26 cellular contexts compared by ENCODE assay signal in the genomic region with DNA sequence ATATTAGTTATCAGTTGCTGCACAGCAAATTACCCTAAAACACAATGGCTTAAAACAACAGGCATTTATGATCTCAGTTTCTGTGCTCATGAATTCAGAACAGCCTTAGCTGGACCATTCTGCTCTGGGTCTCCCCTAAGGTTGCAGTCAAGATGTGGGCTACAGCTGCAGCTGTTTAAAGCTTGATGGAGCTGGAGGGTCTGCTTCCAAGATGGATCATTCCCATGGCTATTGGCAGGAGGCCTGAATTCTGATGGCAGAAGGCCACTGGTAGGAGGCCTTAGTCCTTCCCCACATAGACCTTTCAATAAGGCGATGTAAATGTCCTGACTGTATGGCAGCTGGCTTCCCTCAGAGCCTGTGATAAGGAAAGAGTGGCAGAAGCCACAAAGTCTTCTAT.
"Had no signal": no experiment of that assay in that cellular context is flagged by ENCODE, and none has a peak within 500 bp of the region (broad histone marks: within the 10 kb centered on the region; RNA-seq: fewer than 3 reads in every experiment).

No MANE protein-coding gene starts in this region.

- H3K9me3 ChIP-seq: ascending aorta, SJSA1, SK-N-SH had no signal

- ATAC-seq: activated CD8-positive, alpha-beta T cell treated with anti-CD3 and anti-CD28 coated beads for 36 hours; K562 had no signal

- DNase-seq: activated CD4-positive, alpha-beta T cell treated with anti-CD3 and anti-CD28 coated beads, Interleukin-2, amount 10 ng/mL, durations not matched to agents 24 days and 14 days; activated CD4-positive, alpha-beta T cell treated with anti-CD3 and anti-CD28 coated beads, Interleukin-2, amount 50 U/mL, for 4 hours; activated CD8-positive, alpha-beta T cell treated with anti-CD3 and anti-CD28 coated beads for 36 hours; activated gamma-delta T cell; activated naive CD4-positive, alpha-beta T cell treated with Interleukin-2 at 50 U/mL for 16 hours; activated naive CD8-positive, alpha-beta T cell treated with anti-CD3 and anti-CD28 coated beads, Interleukin-2, amount 10 ng/mL, durations not matched to agents 7 days and 5 days; activated T-cell treated with anti-CD3 and anti-CD28 coated beads, Interleukin-2, amount 50 U/mL, for 24 hours; amygdala; central memory CD4-positive, alpha-beta T cell; IMR-90; NCI-H1417; NCI-H146; NCI-H187; NCI-H2081; NCI-H2171 treated with DMSO at 0.1 percent for 48 hours; NCI-H2227 treated with DMSO at 0.1 percent for 48 hours; NCI-H524; SHP77 treated with DMSO at 0.1 percent for 48 hours; SK-N-SH had no signal

- H3K4me3 Mint-ChIP-seq: activated CD4-positive, alpha-beta T cell treated with anti-CD3 and anti-CD28 coated beads, Interleukin-2, amount 10 ng/mL, durations not matched to agents 24 days and 14 days; activated CD8-positive, alpha-beta T cell treated with anti-CD3 and anti-CD28 coated beads for 36 hours; activated naive CD4-positive, alpha-beta T cell treated with anti-CD3 and anti-CD28 coated beads, Interleukin-2, amount 50 U/mL, for 24 hours; activated naive CD8-positive, alpha-beta T cell treated with anti-CD3 and anti-CD28 coated beads, Interleukin-2, amount 10 ng/mL, durations not matched to agents 7 days and 5 days; activated T-cell treated with anti-CD3 and anti-CD28 coated beads, Interleukin-2, amount 50 U/mL, for 24 hours; T-helper 1 cell treated with Interleukin-12 subunit alpha and Interleukin-12 subunit beta and Interleukin-4 antibody, amounts not matched to agents 30 μg/mL and 1 μg/mL, for 36 hours; T-helper 2 cell treated with Interferon-gamma antibody and Interleukin-4, amounts not matched to agents 5 μg/mL and 100 μg/mL, for 36 hours had no signal

- H3K4me2 ChIP-seq: SK-N-SH had no signal

- H3K4me3 ChIP-seq: ascending aorta, K562, SJSA1 had no signal

- H3K27me3 ChIP-seq: ascending aorta, SJSA1 had no signal

- H3K9ac ChIP-seq: SK-N-SH had no signal

- H3K36me3 Mint-ChIP-seq: activated naive CD4-positive, alpha-beta T cell treated with anti-CD3 and anti-CD28 coated beads, Interleukin-2, amount 50 U/mL, for 24 hours; activated naive CD8-positive, alpha-beta T cell treated with anti-CD3 and anti-CD28 coated beads, Interleukin-2, amount 10 ng/mL, durations not matched to agents 7 days and 5 days had no signal

- H3K27me3 Mint-ChIP-seq: activated CD4-positive, alpha-beta T cell treated with anti-CD3 and anti-CD28 coated beads, Interleukin-2, amount 10 ng/mL, durations not matched to agents 24 days and 14 days; activated CD8-positive, alpha-beta T cell treated with anti-CD3 and anti-CD28 coated beads for 36 hours; activated naive CD4-positive, alpha-beta T cell treated with anti-CD3 and anti-CD28 coated beads, Interleukin-2, amount 50 U/mL, for 24 hours; activated naive CD8-positive, alpha-beta T cell treated with anti-CD3 and anti-CD28 coated beads, Interleukin-2, amount 10 ng/mL, durations not matched to agents 7 days and 5 days; activated T-cell treated with anti-CD3 and anti-CD28 coated beads, Interleukin-2, amount 50 U/mL, for 24 hours had no signal

- H3K36me3 ChIP-seq: ascending aorta, SJSA1 had no signal

- H3K27ac Mint-ChIP-seq: activated CD4-positive, alpha-beta T cell treated with anti-CD3 and anti-CD28 coated beads, Interleukin-2, amount 10 ng/mL, durations not matched to agents 24 days and 14 days; activated CD8-positive, alpha-beta T cell treated with anti-CD3 and anti-CD28 coated beads for 36 hours; activated naive CD4-positive, alpha-beta T cell treated with anti-CD3 and anti-CD28 coated beads, Interleukin-2, amount 50 U/mL, for 24 hours; activated naive CD8-positive, alpha-beta T cell treated with anti-CD3 and anti-CD28 coated beads, Interleukin-2, amount 10 ng/mL, durations not matched to agents 7 days and 5 days; activated T-cell treated with anti-CD3 and anti-CD28 coated beads, Interleukin-2, amount 50 U/mL, for 24 hours; activated T-helper 2 cell treated with anti-CD3 and anti-CD28 coated beads, Interferon-gamma antibody, Interleukin-2, Interleukin-4, amounts not matched to agents 10 μg/mL and 5 μg/mL and 100 μg/mL, durations not matched to agents 14 hours and 24 hours and 36 hours; T-helper 1 cell treated with Interleukin-12 subunit alpha and Interleukin-12 subunit beta and Interleukin-4 antibody, amounts not matched to agents 30 μg/mL and 1 μg/mL, for 36 hours; T-helper 2 cell treated with Interferon-gamma antibody and Interleukin-4, amounts not matched to agents 5 μg/mL and 100 μg/mL, for 36 hours had no signal

- H3K9me3 Mint-ChIP-seq: activated CD4-positive, alpha-beta T cell treated with anti-CD3 and anti-CD28 coated beads, Interleukin-2, amount 10 ng/mL, durations not matched to agents 24 days and 14 days; activated CD8-positive, alpha-beta T cell treated with anti-CD3 and anti-CD28 coated beads for 36 hours; activated naive CD4-positive, alpha-beta T cell treated with anti-CD3 and anti-CD28 coated beads, Interleukin-2, amount 50 U/mL, for 24 hours; activated naive CD8-positive, alpha-beta T cell treated with anti-CD3 and anti-CD28 coated beads, Interleukin-2, amount 10 ng/mL, durations not matched to agents 7 days and 5 days; activated T-cell treated with anti-CD3 and anti-CD28 coated beads, Interleukin-2, amount 50 U/mL, for 24 hours; activated T-helper 2 cell treated with anti-CD3 and anti-CD28 coated beads, Interferon-gamma antibody, Interleukin-2, Interleukin-4, amounts not matched to agents 10 μg/mL and 5 μg/mL and 100 μg/mL, durations not matched to agents 14 hours and 24 hours and 36 hours; T-helper 1 cell treated with Interleukin-12 subunit alpha and Interleukin-12 subunit beta and Interleukin-4 antibody, amounts not matched to agents 30 μg/mL and 1 μg/mL, for 36 hours; T-helper 2 cell treated with Interferon-gamma antibody and Interleukin-4, amounts not matched to agents 5 μg/mL and 100 μg/mL, for 36 hours had no signal

- H3K4me1 Mint-ChIP-seq: activated naive CD4-positive, alpha-beta T cell treated with anti-CD3 and anti-CD28 coated beads, Interleukin-2, amount 50 U/mL, for 24 hours; activated naive CD8-positive, alpha-beta T cell treated with anti-CD3 and anti-CD28 coated beads, Interleukin-2, amount 10 ng/mL, durations not matched to agents 7 days and 5 days had no signal

- H3K27ac ChIP-seq: ascending aorta, SJSA1 had no signal

- H3K4me1 ChIP-seq: ascending aorta, SJSA1 had no signal
